In the genomic region with DNA sequence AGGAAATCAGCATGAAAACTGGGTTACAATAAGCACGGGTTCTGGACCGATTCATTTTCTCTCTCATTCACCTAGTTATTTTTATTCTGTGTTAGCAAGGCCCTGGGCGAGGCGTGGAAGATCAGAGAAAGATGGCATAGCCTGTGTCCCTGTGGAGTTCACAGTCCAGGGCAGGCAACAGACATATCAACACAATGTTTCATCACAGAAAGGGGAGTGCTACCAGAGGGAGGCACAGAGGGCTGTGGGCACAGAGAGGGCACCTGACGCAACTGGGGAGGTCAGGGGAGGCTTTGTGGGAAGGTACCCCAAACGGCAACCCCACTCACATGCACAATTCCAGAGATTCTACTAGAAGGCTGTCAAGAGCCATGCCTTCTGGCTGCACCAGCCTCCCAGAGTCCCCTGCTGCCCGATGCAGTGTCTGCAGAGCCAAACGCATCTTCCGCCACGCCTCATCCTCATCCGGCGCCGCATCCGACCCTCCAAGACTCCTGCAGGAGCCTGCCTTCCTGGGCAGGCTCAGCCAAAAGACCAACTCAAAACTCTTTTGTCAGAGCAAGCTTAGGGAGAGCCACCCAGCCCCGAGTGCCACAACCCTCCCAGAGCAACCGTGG, we compare ENCODE assay signal across 8 cellular contexts. TPM values are rescaled to one million over a fixed set of nuclear protein-coding genes. Genes with fewer than 3 reads are reported as not detected.
DNase-seq lines count a peak whose midpoint lies in the region; ATAC-seq and TF ChIP-seq lines count a peak whose summit lies in the region.

No MANE protein-coding gene starts in this region.

- H3K9me3 Mint-ChIP-seq in activated naive CD4-positive, alpha-beta T cell treated with anti-CD3 and anti-CD28 coated beads for 36 hours: no peaks in the 10 kb centered on the region
- no peaks in the 10 kb centered on the region for H3K9me3 Mint-ChIP-seq in activated naive CD4-positive, alpha-beta T cell treated with anti-CD3 and anti-CD28 coated beads, Interleukin-2, amount 50 U/mL, for 72 hours

- H3K27ac Mint-ChIP-seq in activated naive CD4-positive, alpha-beta T cell treated with anti-CD3 and anti-CD28 coated beads for 36 hours: no peak overlapping the region
- H3K27ac Mint-ChIP-seq in activated naive CD4-positive, alpha-beta T cell treated with anti-CD3 and anti-CD28 coated beads, Interleukin-2, amount 50 U/mL, for 72 hours: peak overlapping the region in 1 of 2 donors; percentile 74

- peak overlapping the region; percentile 69 for H3K4me3 Mint-ChIP-seq in activated naive CD4-positive, alpha-beta T cell treated with anti-CD3 and anti-CD28 coated beads for 36 hours

- H3K36me3 ChIP-seq in liver (ENCODE audit: control insufficient read depth in 4 of 4, insufficient read depth in 3 of 4, low read depth in 1 of 4, low read length in 3 of 4) (peaks cover 0 to 4% (median 3%) of the 10 kb centered on the region in 4 donors), upper lobe of left lung (peaks cover 0 to 17% (median 2%) of the 10 kb centered on the region in 4 donors)

- peak overlapping the region; percentile 28 to 54 for H3K9ac ChIP-seq in liver (ENCODE audit: low read depth in 1 of 2, low read length in 2 of 2)

- no peaks in the 10 kb centered on the region for H3K27me3 ChIP-seq in liver (ENCODE audit: control insufficient read depth in 4 of 4, insufficient read depth in 4 of 4, low read length in 3 of 4)
- no peaks in the 10 kb centered on the region for H3K27me3 ChIP-seq in upper lobe of left lung

- peaks cover 10% of the 10 kb centered on the region for H3K36me3 Mint-ChIP-seq in activated naive CD4-positive, alpha-beta T cell treated with anti-CD3 and anti-CD28 coated beads for 36 hours (ENCODE audit: low read depth)
- peaks cover 12 to 18% of the 10 kb centered on the region in 2 donors for H3K36me3 Mint-ChIP-seq in activated naive CD4-positive, alpha-beta T cell treated with anti-CD3 and anti-CD28 coated beads, Interleukin-2, amount 50 U/mL, for 72 hours

- DNase-seq in activated naive CD4-positive, alpha-beta T cell treated with anti-CD3 and anti-CD28 coated beads for 36 hours: no peak
- DNase-seq in activated naive CD4-positive, alpha-beta T cell treated with anti-CD3 and anti-CD28 coated beads, Interleukin-2, amount 50 U/mL, for 72 hours (ENCODE audit: low spot score in 2 of 2): no peak
- DNase-seq in astrocyte of the spinal cord (ENCODE audit: low read depth, low spot score) (no peak), upper lobe of left lung (no peak), SKM-1 (lab: John Stamatoyannopoulos, UW; ENCODE audit: unreplicated experiment) (no peak), posterior vena cava (ENCODE audit: low spot score) (no peak), SHP77 treated with DMSO at 0.1 percent for 48 hours (lab: John Stamatoyannopoulos, UW) (no peak)

- in situ Hi-C loops in astrocyte of the spinal cord (cut with HindIII; ENCODE audit: low sequenced_read_pairs): no loop called here

- CTCF ChIA-PET in activated naive CD4-positive, alpha-beta T cell treated with anti-CD3 and anti-CD28 coated beads for 36 hours (lab: Charles Lee): no interaction called here

- TF ChIP-seq CTCF in astrocyte of the spinal cord (IDR thresholded peaks at IDR 0.05; ENCODE audit: low read depth, low read length) (peak; percentile 9), liver (IDR thresholded peaks at IDR 0.05; ENCODE audit: low read depth, low read length, missing input control) (no peak), upper lobe of left lung (IDR thresholded peaks at IDR 0.05) (no peak)

- H3K4me3 ChIP-seq in astrocyte of the spinal cord (ENCODE audit: low read depth, low read length): peak overlapping the region; percentile 83
- peak overlapping the region; percentile 69 to 98 (median 92) for H3K4me3 ChIP-seq in liver (ENCODE audit: low read depth in 1 of 3, low read length in 3 of 3)
- H3K4me3 ChIP-seq in upper lobe of left lung: peak overlapping the region; percentile 76 to 100 (median 98)

- peaks cover 26% of the 10 kb centered on the region for H3K4me1 Mint-ChIP-seq in activated naive CD4-positive, alpha-beta T cell treated with anti-CD3 and anti-CD28 coated beads for 36 hours (ENCODE audit: low read depth)

- H3K9me3 ChIP-seq in liver (ENCODE audit: control insufficient read depth in 4 of 4, low read length in 3 of 4) (no peaks in the 10 kb centered on the region), upper lobe of left lung (no peaks in the 10 kb centered on the region)

- no peaks in the 10 kb centered on the region for H3K27me3 Mint-ChIP-seq in activated naive CD4-positive, alpha-beta T cell treated with anti-CD3 and anti-CD28 coated beads for 36 hours (ENCODE audit: low read depth)

- 31% methylated on average over 16 of the region's 16 CpGs for WGBS in liver
- WGBS in upper lobe of left lung, 2 donors: 54 to 76% methylated on average over 9 to 16 of the region's 16 CpGs

- ATAC-seq in activated naive CD4-positive, alpha-beta T cell treated with anti-CD3 and anti-CD28 coated beads, Interleukin-2, amount 50 U/mL, for 72 hours: no peak
- ATAC-seq in upper lobe of left lung (ENCODE audit: low FRiP score in 2 of 2): no peak

- intact Hi-C loops in activated naive CD4-positive, alpha-beta T cell treated with anti-CD3 and anti-CD28 coated beads for 36 hours (cut with micrococcal nuclease): no loop called here
- intact Hi-C loops in posterior vena cava (cut with DNase I): no loop called here

- H3K27ac ChIP-seq in liver (ENCODE audit: low read depth in 1 of 2, low read length in 2 of 2) (peak overlapping the region; percentile 70 to 77), upper lobe of left lung (peak overlapping the region in 3 of 4 donors; percentile 75 to 88 (median 79))

- no peak for TF ChIP-seq RAD21 in liver (IDR thresholded peaks at IDR 0.05)

- H3K4me1 ChIP-seq in liver (ENCODE audit: control insufficient read depth in 4 of 4, insufficient read depth in 4 of 4, low read length in 3 of 4) (peaks cover 9 to 26% (median 18%) of the 10 kb centered on the region in 4 donors), upper lobe of left lung (peaks cover 23 to 39% (median 30%) of the 10 kb centered on the region in 4 donors)

- TF ChIP-seq POLR2A in upper lobe of left lung (IDR thresholded peaks at IDR 0.05): no peak

- TF ChIP-seq EP300 in upper lobe of left lung (IDR thresholded peaks at IDR 0.05): no peak

TF ChIP-seq in liver, 16 proteins besides CTCF, POLR2A, EP300 and RAD21 (continues in another document):
- TF ChIP-seq FOXA2 (IDR thresholded peaks at IDR 0.05) (peak; percentile 33), FOXA1 (IDR thresholded peaks at IDR 0.05) (no peak), HNF4A (conservative IDR thresholded peaks at IDR 0.05) (peak; percentile 71 to 87)

RNA-seq across cellular contexts. Expression of a gene that starts 1.4 kb away (rescaled TPM):
- total RNA-seq in activated naive CD4-positive, alpha-beta T cell treated with anti-CD3 and anti-CD28 coated beads for 36 hours: 10 to 100 TPM; 87.4 to 87.8 TPM
- total RNA-seq in activated naive CD4-positive, alpha-beta T cell treated with anti-CD3 and anti-CD28 coated beads, Interleukin-2, amount 50 U/mL, for 72 hours: 100 to 1,000 TPM in 1 of 2 donors, 10 to 100 TPM in 1; 73.1 to 108 TPM
- total RNA-seq in liver (10 to 100 TPM; 14.3 to 31.8 TPM), upper lobe of left lung (100 to 1,000 TPM in 2 of 6 donors, 10 to 100 TPM in 4; 45.1 to 421 (median 91.4) TPM), posterior vena cava (10 to 100 TPM; 33.6 to 36.5 TPM)
- polyA plus RNA-seq in liver: 10 to 100 TPM; 15.5 to 16.2 TPM

RNA-seq across cellular contexts. Expression of a gene that starts 36.2 kb away (rescaled TPM):
- total RNA-seq in activated naive CD4-positive, alpha-beta T cell treated with anti-CD3 and anti-CD28 coated beads for 36 hours: 100 to 1,000 TPM; 142 to 147 TPM
- total RNA-seq in activated naive CD4-positive, alpha-beta T cell treated with anti-CD3 and anti-CD28 coated beads, Interleukin-2, amount 50 U/mL, for 72 hours: 100 to 1,000 TPM in 1 of 2 donors, 10 to 100 TPM in 1; 70.1 to 230 TPM
- 10 to 100 TPM; 42.4 to 58.5 TPM for total RNA-seq in liver
- 10 to 100 TPM; 20.4 to 48.7 TPM for polyA plus RNA-seq in liver
- 100 to 1,000 TPM in 2 of 6 donors, 10 to 100 TPM in 4; 82.0 to 150 (median 91.9) TPM for total RNA-seq in upper lobe of left lung
- 10 to 100 TPM; 52.1 to 52.6 TPM for total RNA-seq in posterior vena cava

RNA-seq across cellular contexts. Expression of a gene that starts 39.1 kb away (rescaled TPM):
- total RNA-seq in activated naive CD4-positive, alpha-beta T cell treated with anti-CD3 and anti-CD28 coated beads for 36 hours: 100 to 1,000 TPM; 110 TPM
- 100 to 1,000 TPM in 1 of 2 donors, 10 to 100 TPM in 1; 94.0 to 114 TPM for total RNA-seq in activated naive CD4-positive, alpha-beta T cell treated with anti-CD3 and anti-CD28 coated beads, Interleukin-2, amount 50 U/mL, for 72 hours
- total RNA-seq in liver (100 to 1,000 TPM in 1 of 2 donors, 10 to 100 TPM in 1; 68.8 to 143 TPM), upper lobe of left lung (100 to 1,000 TPM in 3 of 6 donors, 10 to 100 TPM in 3; 28.3 to 187 (median 110) TPM), posterior vena cava (100 to 1,000 TPM; 117 TPM)
- polyA plus RNA-seq in liver: 100 to 1,000 TPM in 1 of 2 donors, 10 to 100 TPM in 1; 66.7 to 234 TPM

RNA-seq across cellular contexts. Expression of a gene that starts 43.3 kb away (rescaled TPM):
- 1 to 10 TPM in 1 of 2 experiments, under 1 TPM in 1; 0.37 to 1.3 TPM for total RNA-seq in activated naive CD4-positive, alpha-beta T cell treated with anti-CD3 and anti-CD28 coated beads for 36 hours
- total RNA-seq in activated naive CD4-positive, alpha-beta T cell treated with anti-CD3 and anti-CD28 coated beads, Interleukin-2, amount 50 U/mL, for 72 hours: 10 to 100 TPM in 1 of 2 donors, 1 to 10 TPM in 1; 1.8 to 14.9 TPM
- total RNA-seq in liver (10 to 100 TPM; 10.2 to 19.2 TPM), upper lobe of left lung (100 to 1,000 TPM in 1 of 6 donors, 10 to 100 TPM in 5; 17.4 to 113 (median 75.9) TPM), posterior vena cava (10 to 100 TPM in 1 of 2 donors, 1 to 10 TPM in 1; 8.0 to 19.2 TPM)
- 1 to 10 TPM; 1.7 to 2.9 TPM for polyA plus RNA-seq in liver

RNA-seq across cellular contexts. Expression of a gene that starts 47.0 kb away (rescaled TPM):
- 10 to 100 TPM in 1 of 2 experiments, 1 to 10 TPM in 1; 9.9 to 13.6 TPM for total RNA-seq in activated naive CD4-positive, alpha-beta T cell treated with anti-CD3 and anti-CD28 coated beads for 36 hours
- total RNA-seq in activated naive CD4-positive, alpha-beta T cell treated with anti-CD3 and anti-CD28 coated beads, Interleukin-2, amount 50 U/mL, for 72 hours: 10 to 100 TPM in 1 of 2 donors, 1 to 10 TPM in 1; 3.8 to 19.8 TPM
- total RNA-seq in liver (10 to 100 TPM; 12.6 to 18.7 TPM), upper lobe of left lung (10 to 100 TPM; 17.2 to 30.4 (median 23.0) TPM), posterior vena cava (10 to 100 TPM; 17.1 to 17.6 TPM)
- 10 to 100 TPM in 1 of 2 donors, 1 to 10 TPM in 1; 8.1 to 19.7 TPM for polyA plus RNA-seq in liver
